ENCODE assay signal across 24 cellular contexts in genomic region chr13:106479849-106480400, GRCh38.
"Had no signal": no experiment of that assay in that cellular context is flagged by ENCODE, and none has a peak within 500 bp of the region (broad histone marks: within the 10 kb centered on the region; RNA-seq: fewer than 3 reads in every experiment).

No MANE protein-coding gene starts in this region.

- ATAC-seq: activated naive CD8-positive, alpha-beta T cell treated with anti-CD3 and anti-CD28 coated beads, Interleukin-2, amount 50 U/mL, for 24 hours; esophagus mucosa; naive thymus-derived CD8-positive, alpha-beta T cell; pancreas; stimulated activated memory B cell treated with anti-CD40 and anti-IgM and Interleukin-4, amounts not matched to agents 10 μg/mL and 1 μg/mL and 100 μg/mL, for 72 hours had no signal

- DNase-seq: activated CD4-positive, alpha-beta memory T cell treated with anti-CD3 and anti-CD28 coated beads for 36 hours; activated CD4-positive, alpha-beta T cell treated with anti-CD3 and anti-CD28 coated beads for 48 hours; activated gamma-delta T cell; activated naive CD4-positive, alpha-beta T cell treated with anti-CD3 and anti-CD28 coated beads, Interleukin-2, amount 50 U/mL, for 16 hours; activated naive CD8-positive, alpha-beta T cell treated with anti-CD3 and anti-CD28 coated beads, Interleukin-2, amount 50 U/mL, for 24 hours; brain microvascular endothelial cell; central memory CD4-positive, alpha-beta T cell; effector memory CD4-positive, alpha-beta T cell; foreskin melanocyte; immature natural killer cell; left ventricle myocardium inferior; naive thymus-derived CD8-positive, alpha-beta T cell; pancreas; right cardiac atrium; testis; upper lobe of left lung had no signal

- H3K36me3 Mint-ChIP-seq: activated CD4-positive, alpha-beta memory T cell treated with anti-CD3 and anti-CD28 coated beads for 36 hours; immature natural killer cell; stimulated activated memory B cell treated with anti-CD40 and anti-IgM and Interleukin-4, amounts not matched to agents 10 μg/mL and 1 μg/mL and 100 μg/mL, for 72 hours had no signal

- H3K4me3 Mint-ChIP-seq: activated CD4-positive, alpha-beta memory T cell treated with anti-CD3 and anti-CD28 coated beads for 36 hours; activated naive CD8-positive, alpha-beta T cell treated with anti-CD3 and anti-CD28 coated beads, Interleukin-2, amount 50 U/mL, for 24 hours; activated T-helper 1 cell treated with anti-CD3 and anti-CD28 coated beads, Interleukin-12 subunit alpha, Interleukin-12 subunit beta, Interleukin-2, Interleukin-4 antibody, amounts not matched to agents 30 ng/mL and 10 ng/mL and 1 ng/mL, durations not matched to agents 14 hours and 24 hours and 36 hours; immature natural killer cell; naive thymus-derived CD8-positive, alpha-beta T cell; stimulated activated memory B cell treated with anti-CD40 and anti-IgM and Interleukin-4, amounts not matched to agents 10 μg/mL and 1 μg/mL and 100 μg/mL, for 72 hours; T-helper 1 cell treated with Interleukin-12 subunit alpha and Interleukin-12 subunit beta and Interleukin-4 antibody, amounts not matched to agents 30 μg/mL and 1 μg/mL, for 36 hours had no signal

- H3K9me3 ChIP-seq: neutrophil, pancreas, testis, upper lobe of left lung had no signal

- H3K36me3 ChIP-seq: brain microvascular endothelial cell, left ventricle myocardium inferior, neutrophil, pancreas, upper lobe of left lung had no signal

- H3K27ac Mint-ChIP-seq: activated CD4-positive, alpha-beta memory T cell treated with anti-CD3 and anti-CD28 coated beads for 36 hours; activated naive CD8-positive, alpha-beta T cell treated with anti-CD3 and anti-CD28 coated beads, Interleukin-2, amount 50 U/mL, for 24 hours; activated T-helper 1 cell treated with anti-CD3 and anti-CD28 coated beads, Interleukin-12 subunit alpha, Interleukin-12 subunit beta, Interleukin-2, Interleukin-4 antibody, amounts not matched to agents 30 ng/mL and 10 ng/mL and 1 ng/mL, durations not matched to agents 14 hours and 24 hours and 36 hours; immature natural killer cell; naive thymus-derived CD8-positive, alpha-beta T cell; stimulated activated memory B cell treated with anti-CD40 and anti-IgM and Interleukin-4, amounts not matched to agents 10 μg/mL and 1 μg/mL and 100 μg/mL, for 72 hours; T-helper 1 cell treated with Interleukin-12 subunit alpha and Interleukin-12 subunit beta and Interleukin-4 antibody, amounts not matched to agents 30 μg/mL and 1 μg/mL, for 36 hours had no signal

- H3K4me1 Mint-ChIP-seq: immature natural killer cell had no signal

- H3K4me3 ChIP-seq: left ventricle myocardium inferior, pancreas, skin epidermis, upper lobe of left lung had no signal

- H3K27ac ChIP-seq: brain microvascular endothelial cell, left ventricle myocardium inferior, neutrophil, pancreas, skin epidermis, testis, upper lobe of left lung had no signal

- H3K27me3 ChIP-seq: brain microvascular endothelial cell, pancreas, testis, upper lobe of left lung had no signal

- H3K9me3 Mint-ChIP-seq: activated naive CD8-positive, alpha-beta T cell treated with anti-CD3 and anti-CD28 coated beads, Interleukin-2, amount 50 U/mL, for 24 hours; activated T-helper 1 cell treated with anti-CD3 and anti-CD28 coated beads, Interleukin-12 subunit alpha, Interleukin-12 subunit beta, Interleukin-2, Interleukin-4 antibody, amounts not matched to agents 30 ng/mL and 10 ng/mL and 1 ng/mL, durations not matched to agents 14 hours and 24 hours and 36 hours; stimulated activated memory B cell treated with anti-CD40 and anti-IgM and Interleukin-4, amounts not matched to agents 10 μg/mL and 1 μg/mL and 100 μg/mL, for 72 hours; T-helper 1 cell treated with Interleukin-12 subunit alpha and Interleukin-12 subunit beta and Interleukin-4 antibody, amounts not matched to agents 30 μg/mL and 1 μg/mL, for 36 hours had no signal

- FAIRE-seq: colon, endothelial cell of umbilical vein, pancreas had no signal
